ENCODE assay signal across 23 cellular contexts in the genomic region with DNA sequence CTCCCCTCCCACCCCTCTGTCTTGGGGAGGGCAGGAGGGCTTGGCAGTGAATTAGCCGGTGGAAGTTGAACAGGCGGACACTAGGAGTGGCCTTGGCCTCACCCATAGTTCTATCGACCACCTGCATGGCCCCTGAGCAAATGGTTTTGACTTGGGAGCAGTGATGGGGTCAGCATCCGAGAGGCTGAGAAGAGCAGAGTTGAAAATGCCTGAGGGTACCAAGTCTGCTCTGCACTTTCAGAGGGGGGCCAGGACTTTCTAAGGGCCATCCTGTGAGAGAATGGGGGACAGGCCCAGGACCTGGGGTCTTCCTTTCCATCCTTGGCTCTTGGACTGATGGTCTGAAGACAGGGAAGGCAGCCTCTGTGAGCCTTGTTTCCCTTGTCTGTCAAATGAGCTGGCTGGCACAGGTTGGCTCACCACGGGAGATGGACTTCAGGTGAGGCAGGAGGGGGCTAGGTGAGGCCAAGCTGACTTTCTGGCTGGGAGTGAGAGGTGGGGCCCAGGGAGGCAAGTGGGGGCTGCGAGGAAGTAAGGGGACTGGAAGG. TPM values are rescaled to one million over a fixed set of nuclear protein-coding genes. Genes with fewer than 3 reads are reported as not detected.
DNase-seq lines count a peak whose midpoint lies in the region; ATAC-seq, FAIRE-seq and TF ChIP-seq lines count a peak whose summit lies in the region.
"Had no signal": no experiment of that assay in that cellular context is flagged by ENCODE, and none has a peak within 500 bp of the region (broad histone marks: within the 10 kb centered on the region; RNA-seq: fewer than 3 reads in every experiment).

No MANE protein-coding gene starts in this region.

- no peak for TF ChIP-seq CTCF in RWPE2 (IDR thresholded peaks at IDR 0.05; ENCODE audit: poor library complexity, severe bottlenecking)
- no peak for TF ChIP-seq CTCF in spleen (IDR thresholded peaks at IDR 0.05 in 8 of 11, conservative IDR thresholded peaks at IDR 0.05 in 3 of 11)
- TF ChIP-seq CTCF in D721Med (IDR thresholded peaks at IDR 0.05; ENCODE audit: insufficient read depth, missing control alignments), result no peak

- H3K27ac ChIP-seq in RWPE2 (ENCODE audit: poor library complexity, severe bottlenecking), result no peak overlapping the region
- no peak overlapping the region for H3K27ac ChIP-seq in spleen
- H3K27ac ChIP-seq: BLaER1 treated with 17β-estradiol and CSF1 and Interleukin-3, amounts not matched to agents 10 nM and 100 nM; Peyer's patch; SJCRH30 had no signal

- H3K27me3 ChIP-seq in RWPE2 (ENCODE audit: insufficient read depth, poor library complexity, severe bottlenecking), result no peaks in the 10 kb centered on the region
- peaks cover 0 to 24% (median 0%) of the 10 kb centered on the region in 7 donors for H3K27me3 ChIP-seq in spleen (replicated peaks in 1 of 7)
- H3K27me3 ChIP-seq: BLaER1 treated with 17β-estradiol and CSF1 and Interleukin-3, amounts not matched to agents 10 nM and 100 nM; Peyer's patch; SJCRH30 had no signal

- TF ChIP-seq POLR2A in spleen (IDR thresholded peaks at IDR 0.05), result no peak

- H3K9me3 ChIP-seq in RWPE2 (ENCODE audit: severe bottlenecking) (no peaks in the 10 kb centered on the region), spleen (no peaks in the 10 kb centered on the region)
- H3K9me3 ChIP-seq: BLaER1 treated with 17β-estradiol and CSF1 and Interleukin-3, amounts not matched to agents 10 nM and 100 nM; Caco-2; Peyer's patch; SJCRH30 had no signal

- no peaks in the 10 kb centered on the region for H3K4me1 Mint-ChIP-seq in activated naive CD4-positive, alpha-beta T cell treated with anti-CD3 and anti-CD28 coated beads for 36 hours (ENCODE audit: low read depth)
- H3K4me1 Mint-ChIP-seq in stimulated activated memory B cell treated with anti-CD40 and anti-IgM and Interleukin-4, amounts not matched to agents 10 μg/mL and 1 μg/mL and 100 μg/mL, for 72 hours, result no peaks in the 10 kb centered on the region
- H3K4me1 Mint-ChIP-seq: CD4-positive, alpha-beta memory T cell; IgD-negative memory B cell had no signal

- H3K36me3 Mint-ChIP-seq in activated naive CD4-positive, alpha-beta T cell treated with anti-CD3 and anti-CD28 coated beads for 36 hours (ENCODE audit: low read depth), result no peaks in the 10 kb centered on the region
- no peaks in the 10 kb centered on the region for H3K36me3 Mint-ChIP-seq in stimulated activated memory B cell treated with anti-CD40 and anti-IgM and Interleukin-4, amounts not matched to agents 10 μg/mL and 1 μg/mL and 100 μg/mL, for 72 hours
- H3K36me3 Mint-ChIP-seq: CD4-positive, alpha-beta memory T cell; IgD-negative memory B cell had no signal

- H3K27me3 Mint-ChIP-seq in activated naive CD4-positive, alpha-beta T cell treated with anti-CD3 and anti-CD28 coated beads for 36 hours (ENCODE audit: low read depth), result peaks cover 6% of the 10 kb centered on the region
- H3K27me3 Mint-ChIP-seq in stimulated activated memory B cell treated with anti-CD40 and anti-IgM and Interleukin-4, amounts not matched to agents 10 μg/mL and 1 μg/mL and 100 μg/mL, for 72 hours, result peaks cover 50% of the 10 kb centered on the region

- DNase-seq in RWPE2 (ENCODE audit: low spot score), result peak; percentile 15
- peak; percentile 34 for DNase-seq in activated CD8-positive, alpha-beta memory T cell treated with anti-CD3 and anti-CD28 coated beads, Interleukin-2, amount 50 U/mL, for 48 hours
- peak; percentile 67 for DNase-seq in mesenteric fat pad (ENCODE audit: low spot score)
- peak; percentile 48 for DNase-seq in spleen
- no peak for DNase-seq in D721Med (ENCODE audit: insufficient read length, low spot score)
- no peak for DNase-seq in activated naive CD4-positive, alpha-beta T cell treated with anti-CD3 and anti-CD28 coated beads for 36 hours
- DNase-seq in central memory CD4-positive, alpha-beta T cell, result no peak
- DNase-seq: ACHN; CD4-positive, alpha-beta memory T cell; DMS153; NCI-H1105; NCI-H146; NCI-H2029 treated with DMSO at 0.1 percent for 48 hours; NCI-H345; NCI-H526; Peyer's patch had no signal

- no peaks in the 10 kb centered on the region for H3K9me3 Mint-ChIP-seq in activated naive CD4-positive, alpha-beta T cell treated with anti-CD3 and anti-CD28 coated beads for 36 hours
- H3K9me3 Mint-ChIP-seq in stimulated activated memory B cell treated with anti-CD40 and anti-IgM and Interleukin-4, amounts not matched to agents 10 μg/mL and 1 μg/mL and 100 μg/mL, for 72 hours, result no peaks in the 10 kb centered on the region
- H3K9me3 Mint-ChIP-seq: IgD-negative memory B cell had no signal

- whole genome bisulfite sequencing in spleen, 5 donors, result 74 to 78% (median 77%) methylated on average over 6 of the region's 6 CpGs

- H3K4me1 ChIP-seq in RWPE2 (ENCODE audit: insufficient read depth, poor library complexity, severe bottlenecking), result no peaks in the 10 kb centered on the region
- H3K4me1 ChIP-seq in spleen, result no peaks in the 10 kb centered on the region
- H3K4me1 ChIP-seq: Caco-2, Peyer's patch, SJCRH30 had no signal

- ATAC-seq in RWPE2 (ENCODE audit: low read depth), result no peak
- no peak for ATAC-seq in stimulated activated memory B cell treated with anti-CD40 and anti-IgM and Interleukin-4, amounts not matched to agents 10 μg/mL and 1 μg/mL and 100 μg/mL, for 72 hours

- CTCF ChIA-PET in activated naive CD4-positive, alpha-beta T cell treated with anti-CD3 and anti-CD28 coated beads for 36 hours (lab: Charles Lee), result interaction anchor here (1.3 to 1.7 kb wide), 2 partner anchors 111 to 144 kb away, joined by 4 to 5 read pairs; no protein-coding TSS in a partner anchor

- H3K36me3 ChIP-seq in RWPE2 (ENCODE audit: low read depth) (no peaks in the 10 kb centered on the region), spleen (no peaks in the 10 kb centered on the region)
- H3K36me3 ChIP-seq: BLaER1 treated with 17β-estradiol and CSF1 and Interleukin-3, amounts not matched to agents 10 nM and 100 nM; Peyer's patch; SJCRH30 had no signal

- H3K4me3 Mint-ChIP-seq in activated naive CD4-positive, alpha-beta T cell treated with anti-CD3 and anti-CD28 coated beads for 36 hours, result no peak overlapping the region
- H3K4me3 Mint-ChIP-seq in stimulated activated memory B cell treated with anti-CD40 and anti-IgM and Interleukin-4, amounts not matched to agents 10 μg/mL and 1 μg/mL and 100 μg/mL, for 72 hours, result no peak overlapping the region
- H3K4me3 Mint-ChIP-seq: CD4-positive, alpha-beta memory T cell; IgD-negative memory B cell had no signal

- no peak overlapping the region for H3K27ac Mint-ChIP-seq in activated naive CD4-positive, alpha-beta T cell treated with anti-CD3 and anti-CD28 coated beads for 36 hours
- no peak overlapping the region for H3K27ac Mint-ChIP-seq in stimulated activated memory B cell treated with anti-CD40 and anti-IgM and Interleukin-4, amounts not matched to agents 10 μg/mL and 1 μg/mL and 100 μg/mL, for 72 hours
- H3K27ac Mint-ChIP-seq: CD4-positive, alpha-beta memory T cell; IgD-negative memory B cell had no signal

- no peak for FAIRE-seq in D721Med (lab: Jason Lieb, UNC)
- FAIRE-seq: GM12891, H1 had no signal

- intact Hi-C loops in spleen (cut with DNase I; ENCODE audit: low total_unique reads), result no loop called here
- intact Hi-C loops in activated naive CD4-positive, alpha-beta T cell treated with anti-CD3 and anti-CD28 coated beads for 36 hours (cut with micrococcal nuclease), result no loop called here

- H3K4me3 ChIP-seq in RWPE2 (ENCODE audit: severe bottlenecking) (no peak overlapping the region), spleen (no peak overlapping the region)
- H3K4me3 ChIP-seq: BLaER1 treated with 17β-estradiol and CSF1 and Interleukin-3, amounts not matched to agents 10 nM and 100 nM; Peyer's patch; SJCRH30 had no signal

RNA-seq across cellular contexts. Expression of a gene that starts 29.4 kb away (rescaled TPM):
- total RNA-seq in mesenteric fat pad (9.7 TPM), spleen (10 to 100 TPM in 5 of 7 donors, 1 to 10 TPM in 2; 8.4 to 19.9 (median 12.8) TPM)
- 1 to 10 TPM; 2.0 to 4.8 (median 3.3) TPM for polyA plus RNA-seq in spleen
- 1 to 10 TPM; 1.6 TPM for total RNA-seq in activated naive CD4-positive, alpha-beta T cell treated with anti-CD3 and anti-CD28 coated beads for 36 hours
- polyA plus RNA-seq: IgD-negative memory B cell had no signal

Comparison
In these comparisons a context has a peak if more than half of its experiments do, and no peak if none do; other contexts are left out.
1. DNase-seq: peak in RWPE2 (single experiment), activated CD8-positive, alpha-beta memory T cell treated with anti-CD3 and anti-CD28 coated beads, Interleukin-2, amount 50 U/mL, for 48 hours (single experiment), mesenteric fat pad (single experiment) and spleen (single experiment); none in D721Med (single experiment), activated naive CD4-positive, alpha-beta T cell treated with anti-CD3 and anti-CD28 coated beads for 36 hours (single experiment) and central memory CD4-positive, alpha-beta T cell (single experiment).